Comparison of ENCODE assay signal across 11 cellular contexts in genomic region chr11:8917157-8917820, GRCh38. TPM values are rescaled to one million over a fixed set of nuclear protein-coding genes. Genes with fewer than 3 reads are reported as not detected.
A peak's percentile ranks its signal among the peaks of the same experiment; 100 is the strongest.
DNase-seq lines count a peak whose midpoint lies in the region; ATAC-seq and TF ChIP-seq lines count a peak whose summit lies in the region.
"Had no signal": no experiment of that assay in that cellular context is flagged by ENCODE, and none has a peak within 500 bp of the region (broad histone marks: within the 10 kb centered on the region; RNA-seq: fewer than 3 reads in every experiment).

No MANE protein-coding gene starts in this region.

- POLR2A ChIA-PET in RWPE1 (lab: Yijun Ruan, JAX; ENCODE audit: low non-redundant PET): no interaction called here

- peak overlapping the region; percentile 2 to 31 (median 24) for H3K4me3 ChIP-seq in esophagus muscularis mucosa

- intact Hi-C loops in esophagus muscularis mucosa (cut with DNase I): loop anchor here (5.0 to 10.0 kb wide), 2 partner anchors 220 to 232 kb away; partner anchors contain the start of genes RPL27A and TRIM66

- peaks cover 32 to 63% (median 50%) of the 10 kb centered on the region in 4 donors for H3K36me3 ChIP-seq in esophagus muscularis mucosa

- DNase-seq in AG20443 (ENCODE audit: low spot score) (peak; percentile 89), RWPE1 (ENCODE audit: low spot score) (peak; percentile 69), esophagus muscularis mucosa (ENCODE audit: extremely low spot score) (no peak), omental fat pad (ENCODE audit: low spot score) (no peak), NOMO-1 (lab: John Stamatoyannopoulos, UW; ENCODE audit: unreplicated experiment in 2 of 2) (no peak), NCI-H128 (lab: John Stamatoyannopoulos, UW; ENCODE audit: unreplicated experiment) (no peak)
- DNase-seq in stimulated activated CD4-positive, alpha-beta T cell treated with anti-CD3 and anti-CD28 coated beads, Interleukin-2, amount 100 ng/mL, for 24 hours: no peak
- no peak for DNase-seq in NK-92 treated with Interleukin-12 subunit alpha and Interleukin-12 subunit beta, amount 100 ng/mL, for 24 hours (lab: John Stamatoyannopoulos, UW)
- DNase-seq: activated T-cell treated with anti-CD3 and anti-CD28 coated beads, Interleukin-2, amount 50 U/mL, for 24 hours; DND-41 had no signal

- no peaks in the 10 kb centered on the region for H3K27me3 ChIP-seq in esophagus muscularis mucosa

- TF ChIP-seq EP300 in esophagus muscularis mucosa (IDR thresholded peaks at IDR 0.05): no peak

- CTCF ChIA-PET in RWPE1 (lab: Yijun Ruan, JAX): interaction anchor here (0.6 to 1.1 kb wide), 2 partner anchors 26 to 42 kb away, joined by 3 to 4 read pairs; no protein-coding TSS in a partner anchor

- H3K27ac ChIP-seq in RWPE1: peak overlapping the region; percentile 80; the same call in 1 of the 2 replicates
- peak overlapping the region; percentile 65 to 79 (median 74) for H3K27ac ChIP-seq in esophagus muscularis mucosa (replicated peaks in 1 of 4)

- WGBS in esophagus muscularis mucosa: 56% methylated on average over 5 of the region's 5 CpGs

- peaks cover 36 to 59% (median 56%) of the 10 kb centered on the region in 4 donors for H3K4me1 ChIP-seq in esophagus muscularis mucosa

- TF ChIP-seq CTCF in RWPE1 (conservative IDR thresholded peaks at IDR 0.05; ENCODE audit: low read depth) (no peak), esophagus muscularis mucosa (IDR thresholded peaks at IDR 0.05) (no peak), omental fat pad (IDR thresholded peaks at IDR 0.05) (no peak)

- peak; percentile 16 for ATAC-seq in omental fat pad (ENCODE audit: low FRiP score)

- H3K9me3 ChIP-seq in esophagus muscularis mucosa: no peaks in the 10 kb centered on the region

- TF ChIP-seq POLR2A in esophagus muscularis mucosa (IDR thresholded peaks at IDR 0.05; ENCODE audit: low read depth): no peak

RNA-seq across cellular contexts. Expression of gene AKIP1, which starts 6.3 kb away (rescaled TPM):
- total RNA-seq in esophagus muscularis mucosa: 10 to 100 TPM; 30.5 to 56.4 (median 41.7) TPM
- total RNA-seq in omental fat pad: 10 to 100 TPM; 13.1 to 32.0 (median 19.8) TPM

RNA-seq across cellular contexts. Expression of gene C11orf16, which starts 15.5 kb away (rescaled TPM):
- total RNA-seq in esophagus muscularis mucosa (not detected), omental fat pad (not detected)
- total RNA-seq: subcutaneous adipose tissue had no signal

RNA-seq across cellular contexts. Expression of gene ASCL3, which starts 25.5 kb away (rescaled TPM):
- total RNA-seq in esophagus muscularis mucosa (not detected), omental fat pad (not detected)
- total RNA-seq: subcutaneous adipose tissue had no signal

RNA-seq across cellular contexts. Expression of gene TMEM9B, which starts 47.0 kb away (rescaled TPM):
- total RNA-seq in esophagus muscularis mucosa (10 to 100 TPM; 13.3 to 24.4 (median 20.5) TPM), omental fat pad (10 to 100 TPM; 31.9 to 44.4 (median 42.1) TPM)

Comparison
In these comparisons a context has a peak if more than half of its experiments do, and no peak if none do; other contexts are left out.
1. DNase-seq: peak in AG20443 (single experiment) and RWPE1 (single experiment); none in esophagus muscularis mucosa (single experiment), omental fat pad (single experiment), stimulated activated CD4-positive, alpha-beta T cell treated with anti-CD3 and anti-CD28 coated beads, Interleukin-2, amount 100 ng/mL, for 24 hours (0 of 2), NK-92 treated with Interleukin-12 subunit alpha and Interleukin-12 subunit beta, amount 100 ng/mL, for 24 hours (single experiment), NOMO-1 (0 of 2) and NCI-H128 (single experiment).